In the genomic region with DNA sequence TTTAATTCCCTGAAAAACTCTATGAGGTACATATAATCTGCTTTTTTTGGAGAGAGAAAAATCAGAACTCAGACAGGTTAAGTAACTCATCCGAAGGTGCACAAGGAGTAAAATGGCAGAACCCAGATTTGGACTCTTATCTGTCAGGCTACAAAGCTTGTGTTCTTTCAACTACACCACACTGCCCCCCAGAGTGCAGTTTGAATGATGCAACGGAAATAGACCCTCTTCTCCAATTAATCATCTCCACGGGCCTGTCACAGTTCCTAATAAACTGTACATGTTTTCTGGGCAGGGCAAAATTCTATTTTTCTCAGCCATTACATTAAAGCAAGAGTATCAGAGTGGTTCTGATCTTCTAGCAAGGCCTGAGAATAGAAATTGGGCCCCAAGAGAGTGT, we compare ENCODE assay signal across 8 cellular contexts. TPM values are rescaled to one million over a fixed set of nuclear protein-coding genes. Genes with fewer than 3 reads are reported as not detected.
DNase-seq lines count a peak whose midpoint lies in the region; ATAC-seq and TF ChIP-seq lines count a peak whose summit lies in the region.

No MANE protein-coding gene starts in this region.

- peak; percentile 79 for ATAC-seq in HG03103 (IDR thresholded peaks at IDR 0.05; ENCODE audit: low read depth, unreplicated experiment)

- H3K9me3 ChIP-seq in left ventricle myocardium inferior (replicated peaks): no peaks in the 10 kb centered on the region
- H3K9me3 ChIP-seq in right atrium auricular region: no peaks in the 10 kb centered on the region
- H3K9me3 ChIP-seq in testis: no peaks in the 10 kb centered on the region
- H3K9me3 ChIP-seq in tibial nerve: no peaks in the 10 kb centered on the region

- TF ChIP-seq POLR2A in testis (IDR thresholded peaks at IDR 0.05): no peak
- TF ChIP-seq POLR2A in tibial nerve (IDR thresholded peaks at IDR 0.05): no peak
- TF ChIP-seq POLR2A in lower leg skin (IDR thresholded peaks at IDR 0.05): no peak

- no peaks in the 10 kb centered on the region for H3K4me1 ChIP-seq in left ventricle myocardium inferior
- no peaks in the 10 kb centered on the region for H3K4me1 ChIP-seq in right atrium auricular region
- no peaks in the 10 kb centered on the region for H3K4me1 ChIP-seq in testis
- H3K4me1 ChIP-seq in tibial nerve: no peaks in the 10 kb centered on the region

- H3K27ac ChIP-seq in left ventricle myocardium inferior (replicated peaks): no peak overlapping the region
- no peak overlapping the region for H3K27ac ChIP-seq in right atrium auricular region
- no peak overlapping the region for H3K27ac ChIP-seq in testis
- no peak overlapping the region for H3K27ac ChIP-seq in tibial nerve

- intact Hi-C loops in left ventricle myocardium inferior (cut with micrococcal nuclease) (no loop called here), testis (cut with DNase I; ENCODE audit: low total_unique reads) (no loop called here), lower leg skin (cut with DNase I; ENCODE audit: low total_unique reads) (no loop called here)

- no peak overlapping the region for H3K4me3 ChIP-seq in left ventricle myocardium inferior
- no peak overlapping the region for H3K4me3 ChIP-seq in right atrium auricular region
- no peak overlapping the region for H3K4me3 ChIP-seq in testis
- H3K4me3 ChIP-seq in tibial nerve: no peak overlapping the region
- no peak overlapping the region for H3K4me3 ChIP-seq in lower leg skin (ENCODE audit: low read depth, poor library complexity, severe bottlenecking)

- TF ChIP-seq CTCF in left ventricle myocardium inferior (IDR thresholded peaks at IDR 0.05; ENCODE audit: borderline replicate concordance) (peak; percentile 44), right atrium auricular region (IDR thresholded peaks at IDR 0.05) (peak in 1 of 2 donors; percentile 46), testis (IDR thresholded peaks at IDR 0.05) (peak in 1 of 3 experiments; percentile 11), tibial nerve (IDR thresholded peaks at IDR 0.05) (peak in 1 of 5 experiments; percentile 24), lower leg skin (IDR thresholded peaks at IDR 0.05) (no peak)

- TF ChIP-seq EP300 in tibial nerve (IDR thresholded peaks at IDR 0.05): no peak

- DNase-seq in left ventricle myocardium inferior (no peak), right atrium auricular region (ENCODE audit: low spot score) (no peak), NCI-H446 treated with DMSO at 0.1 percent for 48 hours (lab: John Stamatoyannopoulos, UW) (peak; percentile 16), cerebellar cortex (ENCODE audit: low spot score) (peak; percentile 1), testis (peak; percentile 28), tibial nerve (ENCODE audit: low spot score in 2 of 2) (no peak), lower leg skin (ENCODE audit: low spot score in 2 of 2) (no peak)

- H3K27me3 ChIP-seq in left ventricle myocardium inferior (ENCODE audit: low read depth): no peaks in the 10 kb centered on the region
- H3K27me3 ChIP-seq in right atrium auricular region: no peaks in the 10 kb centered on the region
- no peaks in the 10 kb centered on the region for H3K27me3 ChIP-seq in testis
- peaks cover 0 to 8% of the 10 kb centered on the region in 2 donors for H3K27me3 ChIP-seq in tibial nerve

- 23 to 26% methylated on average over 3 of the region's 3 CpGs for WGBS in testis, 2 donors
- 29 to 35% methylated on average over 3 of the region's 3 CpGs for WGBS in tibial nerve, 2 donors
- 14 to 33% methylated on average over 3 of the region's 3 CpGs for WGBS in lower leg skin, 2 donors

- H3K36me3 ChIP-seq in left ventricle myocardium inferior (no peaks in the 10 kb centered on the region), right atrium auricular region (no peaks in the 10 kb centered on the region), testis (ENCODE audit: low read depth, missing control alignments) (no peaks in the 10 kb centered on the region), tibial nerve (no peaks in the 10 kb centered on the region)

RNA-seq across cellular contexts. Expression of gene DCX, which starts 35.3 kb away (rescaled TPM):
- total RNA-seq in left ventricle myocardium inferior: 0.05 TPM
- total RNA-seq in right atrium auricular region: not detected
- under 1 TPM; 0.16 to 0.19 TPM for total RNA-seq in testis
- polyA plus RNA-seq in testis (ENCODE audit: insufficient read depth, low read depth, low replicate concordance): 0.44 TPM
- under 1 TPM in 1 of 4 donors, not detected in 3; 0.22 TPM for total RNA-seq in tibial nerve
- under 1 TPM in 1 of 4 donors, not detected in 3; 0.10 TPM for total RNA-seq in lower leg skin

Comparison
In these comparisons a context has a peak if more than half of its experiments do, and no peak if none do; other contexts are left out.
1. DNase-seq: peak in NCI-H446 treated with DMSO at 0.1 percent for 48 hours (single experiment), cerebellar cortex (single experiment) and testis (single experiment); none in left ventricle myocardium inferior (single experiment), right atrium auricular region (single experiment), tibial nerve (0 of 2) and lower leg skin (0 of 2).